Comparison of ENCODE assay signal across 14 cellular contexts in the genomic region with DNA sequence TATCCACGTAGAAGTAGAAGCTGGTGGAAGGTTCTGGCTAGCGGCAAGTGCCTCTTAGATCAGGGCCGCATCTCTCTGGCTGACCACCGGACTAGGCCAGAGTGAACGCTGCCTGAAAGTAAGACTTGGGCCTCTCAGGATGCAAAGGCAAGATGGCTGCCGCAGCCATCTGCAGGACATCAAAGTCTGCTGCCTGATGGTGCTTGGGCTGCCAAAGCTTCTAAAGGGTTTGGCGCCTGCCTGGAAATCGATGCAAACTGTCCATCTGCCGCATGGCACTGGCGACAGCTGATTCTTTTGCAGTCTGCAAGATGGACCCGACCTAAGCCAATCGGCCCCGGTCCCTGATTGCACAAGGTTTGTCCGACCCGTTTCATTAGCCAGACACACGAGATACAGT.
DNase-seq lines count a peak whose midpoint lies in the region; ATAC-seq and TF ChIP-seq lines count a peak whose summit lies in the region.
"Had no signal": no experiment of that assay in that cellular context is flagged by ENCODE, and none has a peak within 500 bp of the region (broad histone marks: within the 10 kb centered on the region; RNA-seq: fewer than 3 reads in every experiment).

No MANE protein-coding gene starts in this region.

- H3K4me2 ChIP-seq in BLaER1, result peak overlapping the region; percentile 39

- H3K27ac ChIP-seq in BLaER1, result no peak overlapping the region
- peak overlapping the region; percentile 28 for H3K27ac ChIP-seq in KOPT-K1 (ENCODE audit: low read depth, low read length, poor library complexity, severe bottlenecking)
- no peak overlapping the region for H3K27ac ChIP-seq in testis
- H3K27ac ChIP-seq: C4-2B had no signal

- TF ChIP-seq CTCF in glutamatergic neuron (IDR thresholded peaks at IDR 0.05; ENCODE audit: partially characterized antibody, unreplicated experiment) (no peak), testis (IDR thresholded peaks at IDR 0.05) (no peak)

- peak overlapping the region; percentile 45 for H3K4me3 Mint-ChIP-seq in glutamatergic neuron (ENCODE audit: unreplicated experiment)
- H3K4me3 Mint-ChIP-seq: B cell; CD4-positive, alpha-beta T cell; H9; IgD-negative memory B cell had no signal

- intact Hi-C loops in testis (cut with DNase I; ENCODE audit: low total_unique reads), result no loop called here

- peaks cover 37% of the 10 kb centered on the region for H3K4me1 Mint-ChIP-seq in glutamatergic neuron (ENCODE audit: low read depth, unreplicated experiment)

- no peak overlapping the region for H3K9ac ChIP-seq in BLaER1

- H4K20me1 ChIP-seq in BLaER1, result no peaks in the 10 kb centered on the region

- WGBS in testis, 2 donors, result 82 to 86% methylated on average over 16 of the region's 16 CpGs

- peaks cover 6% of the 10 kb centered on the region for H3K27me3 Mint-ChIP-seq in glutamatergic neuron (ENCODE audit: unreplicated experiment)

- no peaks in the 10 kb centered on the region for H3K36me3 ChIP-seq in BLaER1
- H3K36me3 ChIP-seq in KOPT-K1 (ENCODE audit: insufficient read depth, low read length), result no peaks in the 10 kb centered on the region
- H3K36me3 ChIP-seq in testis (ENCODE audit: low read depth, missing control alignments), result no peaks in the 10 kb centered on the region

- H3K4me1 ChIP-seq in BLaER1, result peaks cover 10% of the 10 kb centered on the region; the same call in 1 of the 2 replicates
- H3K4me1 ChIP-seq in testis, result no peaks in the 10 kb centered on the region

- peak overlapping the region; percentile 95 for H3K27ac Mint-ChIP-seq in glutamatergic neuron (ENCODE audit: unreplicated experiment)
- H3K27ac Mint-ChIP-seq: B cell; CD4-positive, alpha-beta T cell; IgD-negative memory B cell had no signal

- no peaks in the 10 kb centered on the region; the same call in 1 of the 2 replicates for H3K9me3 ChIP-seq in BLaER1
- no peaks in the 10 kb centered on the region for H3K9me3 ChIP-seq in KOPT-K1 (ENCODE audit: insufficient read depth, low read length, poor library complexity, severe bottlenecking)
- no peaks in the 10 kb centered on the region for H3K9me3 ChIP-seq in testis

- no peak for TF ChIP-seq POLR2A in testis (IDR thresholded peaks at IDR 0.05)

- peaks cover 3% of the 10 kb centered on the region for H3K36me3 Mint-ChIP-seq in glutamatergic neuron (ENCODE audit: unreplicated experiment)
- H3K36me3 Mint-ChIP-seq: IgD-negative memory B cell had no signal

- DNase-seq in glutamatergic neuron (peak; percentile 84), testis (peak; percentile 17)
- no peak for DNase-seq in effector CD4-positive, alpha-beta T cell
- DNase-seq: CD4-positive, alpha-beta T cell; DND-41; EL; H9 had no signal

- peaks cover 7% of the 10 kb centered on the region for H3K9me3 Mint-ChIP-seq in glutamatergic neuron (ENCODE audit: unreplicated experiment)
- H3K9me3 Mint-ChIP-seq: CD4-positive, alpha-beta T cell; H9; IgD-negative memory B cell had no signal

- H3K27me3 ChIP-seq in BLaER1 (no peaks in the 10 kb centered on the region), testis (no peaks in the 10 kb centered on the region)

- H3K4me3 ChIP-seq in BLaER1, result no peak overlapping the region
- peak overlapping the region in 1 of 2 donors; percentile 27 for H3K4me3 ChIP-seq in testis

- no peak for ATAC-seq in HG02763 (IDR thresholded peaks at IDR 0.05; ENCODE audit: unreplicated experiment)
- ATAC-seq: HepG2 had no signal
